In genomic region chr5:154447074-154447725, GRCh38 we compare ENCODE assay signal across 8 cellular contexts. TPM values are rescaled to one million over a fixed set of nuclear protein-coding genes. Genes with fewer than 3 reads are reported as not detected.
DNase-seq lines count a peak whose midpoint lies in the region; ATAC-seq, FAIRE-seq and TF ChIP-seq lines count a peak whose summit lies in the region.

No MANE protein-coding gene starts in this region.

- peaks cover 13% of the 10 kb centered on the region for H4K20me1 ChIP-seq in K562 (replicated peaks; ENCODE audit: control insufficient read depth, insufficient read depth, low read length)

- H3K9ac ChIP-seq in K562 (ENCODE audit: insufficient read depth in 1 of 2, low read depth in 2 of 2, low read length in 2 of 2) (peak overlapping the region in 1 of 2 experiments; percentile 57; a peak in 2 of 4 replicates), mesendoderm (ENCODE audit: low read length) (peak overlapping the region; percentile 72)

- CTCF ChIA-PET in K562 (lab: Yijun Ruan, JAX; ENCODE audit: low intra/inter-chr PET ratio) = no interaction called here

- H3K23ac ChIP-seq in mesendoderm (ENCODE audit: low read length) = no peak overlapping the region

- H3K36me3 Mint-ChIP-seq in stimulated activated naive CD8-positive, alpha-beta T cell treated with anti-CD3 and anti-CD28 coated beads, Interleukin-15, Interleukin-2, amounts not matched to agents 100 ng/mL and 50 ng/mL, for 24 hours (ENCODE audit: low read depth) = peaks cover 32% of the 10 kb centered on the region

- intact Hi-C loops in K562 (cut with micrococcal nuclease) = loop anchor here (5.0 kb wide), 1 partner anchor 250 kb away; no protein-coding TSS in a partner anchor

- H4K8ac ChIP-seq in mesendoderm (ENCODE audit: low read depth, low read length) = no peak overlapping the region

- TF ChIP-seq CTCF in K562 (IDR thresholded peaks at IDR 0.05 in 2 of 3, conservative IDR thresholded peaks at IDR 0.05 in 1 of 3; ENCODE audit: insufficient read depth in 2 of 3, low read depth in 1 of 3, low read length in 3 of 3) = no peak

- H3K9me3 Mint-ChIP-seq in stimulated activated naive CD8-positive, alpha-beta T cell treated with anti-CD3 and anti-CD28 coated beads, Interleukin-15, Interleukin-2, amounts not matched to agents 100 ng/mL and 50 ng/mL, for 24 hours = no peaks in the 10 kb centered on the region

- H2BK120ac ChIP-seq in mesendoderm (ENCODE audit: low read depth, low read length) = no peak overlapping the region

- H3K4me1 Mint-ChIP-seq in stimulated activated naive CD8-positive, alpha-beta T cell treated with anti-CD3 and anti-CD28 coated beads, Interleukin-15, Interleukin-2, amounts not matched to agents 100 ng/mL and 50 ng/mL, for 24 hours (ENCODE audit: low read depth) = peaks cover 44% of the 10 kb centered on the region

- H4K5ac ChIP-seq in mesendoderm (ENCODE audit: low read length) = no peak overlapping the region

- FAIRE-seq in K562 (lab: Jason Lieb, UNC) = no peak

- H3K79me1 ChIP-seq in mesendoderm (ENCODE audit: low read length) = peaks cover 8% of the 10 kb centered on the region

- no peak for TF ChIP-seq POLR2A in K562 (conservative IDR thresholded peaks at IDR 0.05)

- peak overlapping the region; percentile 63 for H3K27ac Mint-ChIP-seq in stimulated activated naive CD8-positive, alpha-beta T cell treated with anti-CD3 and anti-CD28 coated beads, Interleukin-15, Interleukin-2, amounts not matched to agents 100 ng/mL and 50 ng/mL, for 24 hours

- H3K4ac ChIP-seq in mesendoderm (ENCODE audit: low read depth, low read length) = no peak overlapping the region

- H3K4me3 ChIP-seq in K562 (peak overlapping the region; percentile 60), mesendoderm (ENCODE audit: low read length) (peak overlapping the region; percentile 68)

- WGBS in K562 (ENCODE audit: insufficient coverage, low coverage, missing lambda C conversion rate) = 10% methylated on average over 10 of the region's 10 CpGs
- WGBS in mesendoderm (ENCODE audit: extremely low coverage, insufficient coverage, low lambda C conversion rate) = no CpG with 5 or more reads among the region's 10 CpGs

- POLR2A ChIA-PET in K562 (lab: Yijun Ruan, JAX) = interaction anchor here (0.6 to 1.8 kb wide), 3 partner anchors 11 to 257 kb away, joined by 3 to 8 read pairs (median 3); no protein-coding TSS in a partner anchor

- H2AFZ ChIP-seq in K562 (ENCODE audit: low read depth, low read length) = no peak overlapping the region

- H3K4me1 ChIP-seq in K562 (replicated peaks in 1 of 2; ENCODE audit: control insufficient read depth in 2 of 2, insufficient read depth in 2 of 2, low read length in 2 of 2) (peaks cover 8 to 19% of the 10 kb centered on the region in 2 experiments; a peak in 4 of 5 replicates), mesendoderm (ENCODE audit: control insufficient read depth, low read depth, low read length) (peaks cover 3% of the 10 kb centered on the region)

- no peak for TF ChIP-seq RAD21 in K562 (CRISPR knock-in tag; conservative IDR thresholded peaks at IDR 0.05 in 1 of 2, IDR thresholded peaks at IDR 0.05 in 1 of 2)

- H3K27me3 Mint-ChIP-seq in stimulated activated naive CD8-positive, alpha-beta T cell treated with anti-CD3 and anti-CD28 coated beads, Interleukin-15, Interleukin-2, amounts not matched to agents 100 ng/mL and 50 ng/mL, for 24 hours = no peaks in the 10 kb centered on the region

- peak overlapping the region; percentile 92 for H3K4me3 Mint-ChIP-seq in stimulated activated naive CD8-positive, alpha-beta T cell treated with anti-CD3 and anti-CD28 coated beads, Interleukin-15, Interleukin-2, amounts not matched to agents 100 ng/mL and 50 ng/mL, for 24 hours

- H3K27ac ChIP-seq in K562 (ENCODE audit: extremely low read depth, low read depth, low read length) (no peak overlapping the region), mesendoderm (ENCODE audit: low read depth, low read length) (no peak overlapping the region)

- H2BK5ac ChIP-seq in mesendoderm (ENCODE audit: low read length) = no peak overlapping the region

- H3K36me3 ChIP-seq in K562 (ENCODE audit: control insufficient read depth, insufficient read depth, low read length) (peaks cover 27% of the 10 kb centered on the region), mesendoderm (ENCODE audit: control insufficient read depth, insufficient read depth, low read length) (peaks cover 2% of the 10 kb centered on the region)

- DNase-seq in stimulated activated naive CD8-positive, alpha-beta T cell treated with anti-CD3 and anti-CD28 coated beads, Interleukin-15, Interleukin-2, amounts not matched to agents 100 U/mL and 50 U/mL, for 24 hours = no peak
- DNase-seq in K562 (ENCODE audit: extremely low read depth in 1 of 4, low spot score in 3 of 4) (no peak), mesendoderm (no peak), NCI-H2171 treated with DMSO at 0.1 percent for 48 hours (lab: John Stamatoyannopoulos, UW) (no peak)

- in situ Hi-C loops in K562 (cut with MboI) = no loop called here

- no peaks in the 10 kb centered on the region for H3K9me1 ChIP-seq in K562 (ENCODE audit: control insufficient read depth, insufficient read depth, low read length)

- H3K27me3 ChIP-seq in K562 (ENCODE audit: control insufficient read depth in 2 of 2, insufficient read depth in 2 of 2, low read length in 2 of 2) = no peaks in the 10 kb centered on the region
- H3K27me3 ChIP-seq in mesendoderm (ENCODE audit: insufficient read depth, low read length, poor library complexity) = no peaks in the 10 kb centered on the region

- H3K9me3 ChIP-seq in K562 (replicated peaks; ENCODE audit: control insufficient read depth, insufficient read depth, low read depth, low read length) = no peaks in the 10 kb centered on the region

- BruUV-seq in K562 (replicated peaks; lab: Mats Ljungman, UMichigan) = TSS peak; percentile 52

- H3K79me2 ChIP-seq in K562 (ENCODE audit: control insufficient read depth, insufficient read depth, low read length) = peaks cover 39% of the 10 kb centered on the region
- H3K79me2 ChIP-seq in mesendoderm (ENCODE audit: control insufficient read depth, insufficient read depth, low read length) = peaks cover 6% of the 10 kb centered on the region

- H2AK5ac ChIP-seq in mesendoderm (ENCODE audit: low read length) = no peak overlapping the region

- H3K56ac ChIP-seq in mesendoderm (ENCODE audit: low read length) = peak overlapping the region; percentile 18

- no peak overlapping the region for H3K18ac ChIP-seq in mesendoderm (ENCODE audit: low read length)

- no peak for TF ChIP-seq EP300 in K562 (IDR thresholded peaks at IDR 0.05; ENCODE audit: low read length)

- no peak overlapping the region for H2BK15ac ChIP-seq in mesendoderm (replicated peaks; ENCODE audit: low read depth)

- H3K4me2 ChIP-seq in K562 (ENCODE audit: insufficient read depth, low read length) (peak overlapping the region; percentile 99), mesendoderm (ENCODE audit: low read length) (peak overlapping the region; percentile 73)

- ATAC-seq in stimulated activated naive CD8-positive, alpha-beta T cell treated with anti-CD3 and anti-CD28 coated beads, Interleukin-15, Interleukin-2, amounts not matched to agents 100 U/mL and 50 U/mL, for 24 hours = no peak
- ATAC-seq in K562 (no peak), HG03175 (IDR thresholded peaks at IDR 0.05; ENCODE audit: unreplicated experiment) (no peak), GM19463 (IDR thresholded peaks at IDR 0.05; ENCODE audit: unreplicated experiment) (no peak), GM21515 (IDR thresholded peaks at IDR 0.05; ENCODE audit: unreplicated experiment) (no peak)

TF ChIP-seq in K562, 482 proteins besides CTCF, POLR2A, EP300 and RAD21 (continues in another document):
- no peak for TF ChIP-seq HNRNPL (IDR thresholded peaks at IDR 0.05; ENCODE audit: low read depth, low read length)

RNA-seq across cellular contexts. Expression of gene SAP30L, which starts 1.4 kb away (rescaled TPM):
- 15.1 and 22.0 TPM in 2 replicates for total RNA-seq in K562 (2011; cell fraction: chromatin; rRNA removed; ENCODE audit: low replicate concordance)
- 10.0 and 10.2 TPM in 2 replicates for total RNA-seq in K562 (2011; cell fraction: nucleolus; rRNA removed)
- total RNA-seq in K562 (2011; cell fraction: nucleoplasm; rRNA removed) = 11.4 and 17.4 TPM in 2 replicates
- total RNA-seq in K562 (2014; rRNA removed) (17.8 and 22.0 TPM in 2 replicates), K562 (2014; rRNA removed; fragmentation: Illumina TruSeq; extraction: Trizol) (29.4 and 31.0 TPM in 2 replicates), K562 (2015; rRNA removed; fragmentation: Illumina TruSeq; extraction: Trizol) (25.8 and 28.1 TPM in 2 replicates), K562 (2021) (27.5 and 33.6 TPM in 2 replicates)
- polyA plus RNA-seq in K562 (2011; rRNA removed) (25.6 and 30.0 TPM in 2 replicates), K562 (2014; fragmentation: Illumina TruSeq; extraction: Trizol) (19.4 and 24.9 TPM in 2 replicates), K562 (2014; fragmentation: Nextera tagmentation; extraction: Ambion mirVana) (1 to 10 TPM; 5.1 to 6.8 TPM), K562 (2014; rRNA removed) (28.5 and 31.4 TPM in 2 replicates)
- 10.7 and 11.0 TPM in 2 replicates for polyA plus RNA-seq in K562 (2011; cell fraction: cytosol; rRNA removed)
- polyA plus RNA-seq in K562 (2011; cell fraction: nucleus; rRNA removed) = 30.7 and 37.8 TPM in 2 replicates
- 33.8 and 34.9 TPM in 2 replicates for polyA plus RNA-seq in K562 (2012)
- 10.4 and 12.5 TPM in 2 replicates for polyA minus RNA-seq in K562 (2011; rRNA and poly(A)+ RNA removed)
- 6.3 and 7.5 TPM in 2 replicates for polyA minus RNA-seq in K562 (2011; cell fraction: cytosol; rRNA and poly(A)+ RNA removed)
- polyA minus RNA-seq in K562 (2011; cell fraction: nucleus; rRNA and poly(A)+ RNA removed) = 5.5 and 13.8 TPM in 2 replicates
- 39.5 TPM for polyA plus RNA-seq in mesendoderm (2013, experiment 1 of 2)
- polyA plus RNA-seq in mesendoderm (2013, experiment 2 of 2) = 35.2 TPM

RNA-seq across cellular contexts. Expression of gene HAND1, which starts 30.8 kb away (rescaled TPM):
- not detected in 2 replicates for total RNA-seq in K562 (2011; cell fraction: chromatin; rRNA removed; ENCODE audit: low replicate concordance)
- total RNA-seq in K562 (2011; cell fraction: nucleolus; rRNA removed) = not detected in 2 replicates
- not detected in 2 replicates for total RNA-seq in K562 (2011; cell fraction: nucleoplasm; rRNA removed)
- not detected in 2 replicates for total RNA-seq in K562 (2014; rRNA removed)
- not detected in 2 replicates for total RNA-seq in K562 (2014; rRNA removed; fragmentation: Illumina TruSeq; extraction: Trizol)
- total RNA-seq in K562 (2015; rRNA removed; fragmentation: Illumina TruSeq; extraction: Trizol) = not detected in 2 replicates
- total RNA-seq in K562 (2021) = not detected in 2 replicates
- not detected in 2 replicates for polyA plus RNA-seq in K562 (2011; rRNA removed)
- 0.03 TPM in 1 of 2 replicates, not detected in the other for polyA plus RNA-seq in K562 (2011; cell fraction: cytosol; rRNA removed)
- polyA plus RNA-seq in K562 (2011; cell fraction: nucleus; rRNA removed) = not detected in 2 replicates
- not detected in 2 replicates for polyA plus RNA-seq in K562 (2012)
- not detected in 2 replicates for polyA plus RNA-seq in K562 (2014; fragmentation: Illumina TruSeq; extraction: Trizol)
- polyA plus RNA-seq in K562 (2014; fragmentation: Nextera tagmentation; extraction: Ambion mirVana) = not detected
- not detected in 2 replicates for polyA plus RNA-seq in K562 (2014; rRNA removed)
- not detected in 2 replicates for polyA minus RNA-seq in K562 (2011; rRNA and poly(A)+ RNA removed)
- not detected in 2 replicates for polyA minus RNA-seq in K562 (2011; cell fraction: cytosol; rRNA and poly(A)+ RNA removed)
- not detected in 2 replicates for polyA minus RNA-seq in K562 (2011; cell fraction: nucleus; rRNA and poly(A)+ RNA removed)
- 0.94 TPM for polyA plus RNA-seq in mesendoderm (2013, experiment 1 of 2)
- polyA plus RNA-seq in mesendoderm (2013, experiment 2 of 2) = 0.81 TPM
